8 cellular contexts compared by ENCODE assay signal in the genomic region with DNA sequence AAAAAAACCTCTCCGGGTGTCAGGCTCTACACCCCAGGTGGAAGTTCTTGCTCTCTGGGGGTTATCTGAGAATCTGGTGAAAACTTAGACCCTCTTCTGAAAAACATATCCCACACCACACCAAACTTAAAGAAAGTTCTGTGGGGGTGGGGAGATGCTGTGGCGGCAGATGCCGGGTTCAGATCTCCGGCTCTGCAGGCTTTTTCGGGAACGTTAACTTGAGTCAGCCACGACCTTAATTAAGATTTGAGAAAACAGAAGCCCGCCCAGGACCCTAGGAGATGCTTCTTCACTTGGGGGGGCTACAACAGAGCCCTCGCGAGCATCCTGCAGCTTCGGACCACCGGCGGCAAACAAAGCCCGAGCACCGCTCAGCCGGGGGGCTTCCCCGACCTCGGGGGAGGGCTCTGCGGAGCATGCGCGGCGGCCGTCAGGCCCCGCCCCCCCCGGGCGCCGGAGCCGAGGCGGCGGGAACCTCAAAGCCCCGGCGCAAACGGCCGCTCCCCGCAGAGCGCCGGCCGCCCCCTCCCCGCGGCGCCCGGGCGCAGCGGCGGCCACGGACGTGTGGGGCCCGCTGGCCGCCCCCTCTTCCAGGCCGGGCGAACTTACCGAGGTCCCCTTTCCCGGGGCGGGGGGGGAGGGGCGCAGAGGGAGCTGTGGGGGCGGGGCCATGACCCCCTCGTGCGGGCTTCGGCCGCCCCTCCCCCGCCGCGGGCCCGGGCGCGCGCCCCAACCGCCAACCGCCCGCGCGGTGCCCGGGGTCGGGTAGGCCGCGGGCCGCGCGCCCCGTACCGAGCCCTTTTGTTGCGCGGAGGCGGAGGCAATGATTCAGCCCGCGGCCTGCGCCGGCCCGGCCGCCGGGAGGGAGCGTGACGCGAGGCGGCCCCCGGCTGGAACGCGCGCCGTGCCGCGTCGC. TPM values are rescaled to one million over a fixed set of nuclear protein-coding genes. Genes with fewer than 3 reads are reported as not detected.
DNase-seq lines count a peak whose midpoint lies in the region; ATAC-seq and TF ChIP-seq lines count a peak whose summit lies in the region.

No MANE protein-coding gene starts in this region.

- no peak for TF ChIP-seq CTCF in MM.1S (IDR thresholded peaks at IDR 0.05; ENCODE audit: low read length)

- H3K4me1 Mint-ChIP-seq in memory B cell: peaks cover 31% of the 10 kb centered on the region

- H3K4me2 ChIP-seq in MM.1S (ENCODE audit: low read depth, low read length): peak overlapping the region; percentile 91

- H3F3A ChIP-seq in MM.1S (ENCODE audit: insufficient read depth, low read length): peaks cover 30% of the 10 kb centered on the region

- H3K36me3 Mint-ChIP-seq in memory B cell: peaks cover 3% of the 10 kb centered on the region

- H3K9me3 ChIP-seq in MM.1S (replicated peaks; ENCODE audit: insufficient read depth, low read length) (no peaks in the 10 kb centered on the region), ectodermal cell (ENCODE audit: control insufficient read depth, low read length) (no peaks in the 10 kb centered on the region)

- H3K27me3 Mint-ChIP-seq in memory B cell: no peaks in the 10 kb centered on the region

- ATAC-seq in GM21717 (IDR thresholded peaks at IDR 0.05; ENCODE audit: unreplicated experiment): peak; percentile 24
- ATAC-seq in memory B cell (ENCODE audit: low read depth): peak; percentile 35

- peaks cover 59% of the 10 kb centered on the region for H3K79me2 ChIP-seq in MM.1S (ENCODE audit: low read length)

- H3K36me3 ChIP-seq in MM.1S (replicated peaks; ENCODE audit: insufficient read depth, low read length) (peaks cover 4% of the 10 kb centered on the region; the same call in 1 of the 2 replicates), ectodermal cell (ENCODE audit: control insufficient read depth, insufficient read depth, low read length) (peaks cover 12% of the 10 kb centered on the region)

- no peak overlapping the region for H2AFZ ChIP-seq in MM.1S (ENCODE audit: low read length)

- WGBS in ectodermal cell, 2 experiments: 0 to 1% methylated on average over 103 of the region's 103 CpGs

- H3K27ac Mint-ChIP-seq in memory B cell: peak overlapping the region; percentile 68

- peaks cover 28% of the 10 kb centered on the region for H3K4me1 ChIP-seq in MM.1S (ENCODE audit: low read length)
- H3K4me1 ChIP-seq in ectodermal cell (ENCODE audit: control insufficient read depth, insufficient read depth, low read length): peaks cover 27% of the 10 kb centered on the region

- no peaks in the 10 kb centered on the region for H3K9me2 ChIP-seq in MM.1S (replicated peaks; ENCODE audit: insufficient read depth, low read length)

- peak overlapping the region; percentile 64; the same call in 1 of the 2 replicates for H3K9ac ChIP-seq in MM.1S (ENCODE audit: low read length)

- H3K27ac ChIP-seq in MM.1S (ENCODE audit: low read length) (no peak overlapping the region), ectodermal cell (ENCODE audit: insufficient read depth, low read depth, low read length, poor library complexity, severe bottlenecking) (peak overlapping the region; percentile 93)

- H4K20me1 ChIP-seq in MM.1S (ENCODE audit: insufficient read depth, low read length): peaks cover 41% of the 10 kb centered on the region

- H3K9me3 Mint-ChIP-seq in memory B cell: no peaks in the 10 kb centered on the region

- H3K27me3 ChIP-seq in MM.1S (replicated peaks; ENCODE audit: insufficient read depth, low read length): no peaks in the 10 kb centered on the region
- peaks cover 26% of the 10 kb centered on the region for H3K27me3 ChIP-seq in ectodermal cell (ENCODE audit: control insufficient read depth, insufficient read depth, low read length, poor library complexity, severe bottlenecking)

- peak; percentile 67 for DNase-seq in Daoy (ENCODE audit: low read depth)
- DNase-seq in MM.1S: peak; percentile 58
- DNase-seq in activated CD4-positive, alpha-beta T cell treated with anti-CD3 and anti-CD28 coated beads, Interleukin-2, amount 50 U/mL, for 48 hours: peak; percentile 58 to 61
- DNase-seq in memory B cell (ENCODE audit: low spot score in 2 of 2): peak; percentile 50 to 60
- peak; percentile 5 for DNase-seq in stimulated activated CD8-positive, alpha-beta memory T cell treated with anti-CD3 and anti-CD28 coated beads, Interleukin-15, amount 100 ng/mL, for 24 hours (ENCODE audit: low read depth)
- no peak for DNase-seq in foreskin melanocyte

- H3K4me3 Mint-ChIP-seq in memory B cell: peak overlapping the region; percentile 73

- H3K4me3 ChIP-seq in MM.1S (ENCODE audit: low read length): peak overlapping the region; percentile 84
- H3K4me3 ChIP-seq in ectodermal cell (ENCODE audit: insufficient read depth, low read depth, low read length): peak overlapping the region; percentile 89

RNA-seq across cellular contexts. Expression of gene RCC2, which starts 2.0 kb away (rescaled TPM):
- total RNA-seq in Daoy (2014; rRNA removed; shearing (Covaris generic)): 114 and 115 TPM in 2 replicates
- 209 TPM for polyA plus RNA-seq in ectodermal cell (2013, experiment 1 of 4)
- polyA plus RNA-seq in ectodermal cell (2013, experiment 2 of 4): 221 TPM
- 125 TPM for polyA plus RNA-seq in ectodermal cell (2013, experiment 3 of 4)
- polyA plus RNA-seq in ectodermal cell (2013, experiment 4 of 4): 136 TPM
